Comparison of ENCODE assay signal across 8 cellular contexts in genomic region chr1:27536004-27536757, GRCh38. TPM values are rescaled to one million over a fixed set of nuclear protein-coding genes. Genes with fewer than 3 reads are reported as not detected.
DNase-seq lines count a peak whose midpoint lies in the region; ATAC-seq and TF ChIP-seq lines count a peak whose summit lies in the region.

No MANE protein-coding gene starts in this region.

- H3K4me2 ChIP-seq in neural progenitor cell: peak overlapping the region; percentile 66

- H3K27ac ChIP-seq in neural progenitor cell: peak overlapping the region; percentile 31
- H3K27ac ChIP-seq in uterus: peak overlapping the region; percentile 81 to 98

- no peak for ATAC-seq in GM21515 (IDR thresholded peaks at IDR 0.05; ENCODE audit: unreplicated experiment)

- CTCF ChIA-PET in activated naive CD4-positive, alpha-beta T cell treated with anti-CD3 and anti-CD28 coated beads, Interleukin-2, amount 10 ng/mL, durations not matched to agents 7 days and 5 days (lab: Charles Lee): interaction anchor here (1.7 kb wide), 1 partner anchor 133 kb away, joined by 6 read pairs; no protein-coding TSS in a partner anchor

- H3K27me3 Mint-ChIP-seq in activated naive CD4-positive, alpha-beta T cell treated with anti-CD3 and anti-CD28 coated beads, Interleukin-2, amount 50 U/mL, for 24 hours: no peaks in the 10 kb centered on the region
- no peaks in the 10 kb centered on the region for H3K27me3 Mint-ChIP-seq in activated naive CD4-positive, alpha-beta T cell treated with anti-CD3 and anti-CD28 coated beads, Interleukin-2, amount 10 ng/mL, durations not matched to agents 7 days and 5 days
- H3K27me3 Mint-ChIP-seq in neural progenitor cell (ENCODE audit: insufficient read depth, low read depth): peaks cover 9% of the 10 kb centered on the region

- no peak for TF ChIP-seq POLR2A in uterus (IDR thresholded peaks at IDR 0.05)

- no peaks in the 10 kb centered on the region for H3K36me3 Mint-ChIP-seq in activated naive CD4-positive, alpha-beta T cell treated with anti-CD3 and anti-CD28 coated beads, Interleukin-2, amount 50 U/mL, for 24 hours
- peaks cover 25% of the 10 kb centered on the region for H3K36me3 Mint-ChIP-seq in activated naive CD4-positive, alpha-beta T cell treated with anti-CD3 and anti-CD28 coated beads, Interleukin-2, amount 10 ng/mL, durations not matched to agents 7 days and 5 days
- H3K36me3 Mint-ChIP-seq in neural progenitor cell: peaks cover 32% of the 10 kb centered on the region

- H3K79me2 ChIP-seq in neural progenitor cell (ENCODE audit: low read depth): peaks cover 28% of the 10 kb centered on the region

- H4K20me1 ChIP-seq in neural progenitor cell (ENCODE audit: low read depth): peaks cover 58% of the 10 kb centered on the region

- TF ChIP-seq CTCF in neural progenitor cell (IDR thresholded peaks at IDR 0.05) (no peak), uterus (IDR thresholded peaks at IDR 0.05) (peak in 1 of 4 experiments; percentile 12)

- H3K27me3 ChIP-seq in neural progenitor cell: no peaks in the 10 kb centered on the region
- H3K27me3 ChIP-seq in uterus: no peaks in the 10 kb centered on the region

- H3K27ac Mint-ChIP-seq in activated naive CD4-positive, alpha-beta T cell treated with anti-CD3 and anti-CD28 coated beads, Interleukin-2, amount 50 U/mL, for 24 hours: peak overlapping the region; percentile 36
- no peak overlapping the region for H3K27ac Mint-ChIP-seq in activated naive CD4-positive, alpha-beta T cell treated with anti-CD3 and anti-CD28 coated beads, Interleukin-2, amount 10 ng/mL, durations not matched to agents 7 days and 5 days
- peak overlapping the region; percentile 94 for H3K27ac Mint-ChIP-seq in neural progenitor cell

- H3K9me3 Mint-ChIP-seq in activated naive CD4-positive, alpha-beta T cell treated with anti-CD3 and anti-CD28 coated beads, Interleukin-2, amount 50 U/mL, for 24 hours: no peaks in the 10 kb centered on the region
- H3K9me3 Mint-ChIP-seq in activated naive CD4-positive, alpha-beta T cell treated with anti-CD3 and anti-CD28 coated beads, Interleukin-2, amount 10 ng/mL, durations not matched to agents 7 days and 5 days: no peaks in the 10 kb centered on the region
- H3K9me3 Mint-ChIP-seq in neural progenitor cell: no peaks in the 10 kb centered on the region

- no peak for DNase-seq in activated naive CD4-positive, alpha-beta T cell treated with anti-CD3 and anti-CD28 coated beads, Interleukin-2, amount 10 ng/mL, durations not matched to agents 7 days and 5 days
- DNase-seq in globus pallidus (ENCODE audit: low spot score): peak; percentile 70
- DNase-seq in neural progenitor cell (ENCODE audit: low spot score): no peak
- DNase-seq in uterus: no peak
- DNase-seq in HUDEP-2 (lab: John Stamatoyannopoulos, UW; ENCODE audit: unreplicated experiment in 76 of 76): no peak
- no peak for DNase-seq in dedifferentiated amniotic fluid mesenchymal stem cell (ENCODE audit: extremely low spot score)

- no peak overlapping the region for H3K4me3 Mint-ChIP-seq in activated naive CD4-positive, alpha-beta T cell treated with anti-CD3 and anti-CD28 coated beads, Interleukin-2, amount 50 U/mL, for 24 hours
- no peak overlapping the region for H3K4me3 Mint-ChIP-seq in activated naive CD4-positive, alpha-beta T cell treated with anti-CD3 and anti-CD28 coated beads, Interleukin-2, amount 10 ng/mL, durations not matched to agents 7 days and 5 days
- H3K4me3 Mint-ChIP-seq in neural progenitor cell: peak overlapping the region; percentile 77

- H3K4me3 ChIP-seq in neural progenitor cell (no peak overlapping the region), uterus (no peak overlapping the region)

- H3K36me3 ChIP-seq in neural progenitor cell (no peaks in the 10 kb centered on the region), uterus (no peaks in the 10 kb centered on the region)

- H3K9ac ChIP-seq in neural progenitor cell: no peak overlapping the region

- H3K9me3 ChIP-seq in neural progenitor cell (ENCODE audit: low read depth) (no peaks in the 10 kb centered on the region), uterus (no peaks in the 10 kb centered on the region)

- H3K4me1 ChIP-seq in neural progenitor cell: peaks cover 34% of the 10 kb centered on the region
- peaks cover 15 to 30% of the 10 kb centered on the region in 2 donors for H3K4me1 ChIP-seq in uterus

- peaks cover 14% of the 10 kb centered on the region for H3K4me1 Mint-ChIP-seq in activated naive CD4-positive, alpha-beta T cell treated with anti-CD3 and anti-CD28 coated beads, Interleukin-2, amount 50 U/mL, for 24 hours
- H3K4me1 Mint-ChIP-seq in activated naive CD4-positive, alpha-beta T cell treated with anti-CD3 and anti-CD28 coated beads, Interleukin-2, amount 10 ng/mL, durations not matched to agents 7 days and 5 days: peaks cover 22% of the 10 kb centered on the region
- H3K4me1 Mint-ChIP-seq in neural progenitor cell: peaks cover 59% of the 10 kb centered on the region

- H2AFZ ChIP-seq in neural progenitor cell (replicated peaks): no peak overlapping the region

- intact Hi-C loops in uterus (cut with DNase I; ENCODE audit: low total_unique reads): no loop called here

- peaks cover 34% of the 10 kb centered on the region for H3F3A ChIP-seq in neural progenitor cell (ENCODE audit: low read depth)

RNA-seq across cellular contexts. Expression of gene WASF2, which starts 46.2 kb away (rescaled TPM):
- 31.4 and 35.0 TPM in 2 replicates for total RNA-seq in neural progenitor cell (ENCODE audit: low replicate concordance)
- 100 to 1,000 TPM in 1 of 4 donors, 10 to 100 TPM in 3; 27.2 to 178 (median 41.1) TPM for total RNA-seq in uterus
